In the genomic region with DNA sequence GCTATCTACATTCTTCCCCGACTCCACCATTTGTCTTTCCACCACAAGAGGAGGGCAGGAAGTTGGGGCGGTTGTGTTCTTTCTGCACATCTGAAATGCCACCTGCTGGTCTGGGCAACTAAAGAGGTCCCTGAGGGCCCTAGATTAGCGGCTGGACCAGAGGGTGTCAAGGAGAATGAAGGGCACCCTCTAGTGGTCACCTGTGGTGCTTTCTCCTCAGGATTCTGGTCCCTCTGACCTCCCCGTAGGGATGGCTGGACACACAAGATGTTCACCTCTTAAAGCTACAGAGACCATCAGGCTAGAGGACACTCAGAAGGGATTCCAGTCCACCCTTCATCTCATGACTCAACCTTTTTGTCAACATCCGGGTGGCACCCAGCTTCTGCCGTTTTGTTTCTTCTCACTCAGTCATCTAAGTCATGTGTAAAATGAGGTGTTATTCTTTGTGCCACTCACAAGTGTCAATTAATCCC, we compare ENCODE assay signal across 8 cellular contexts. TPM values are rescaled to one million over a fixed set of nuclear protein-coding genes. Genes with fewer than 3 reads are reported as not detected.
DNase-seq lines count a peak whose midpoint lies in the region; ATAC-seq and TF ChIP-seq lines count a peak whose summit lies in the region.

No MANE protein-coding gene starts in this region.

- H3K27ac ChIP-seq in SK-N-SH (ENCODE audit: low read depth in 2 of 2, low read length in 1 of 2) (no peak overlapping the region), transverse colon (no peak overlapping the region)

- H3K79me2 ChIP-seq in SK-N-SH (ENCODE audit: insufficient read depth), result no peaks in the 10 kb centered on the region

- no peak overlapping the region for H3K9ac ChIP-seq in SK-N-SH

- no peak for ATAC-seq in HG02938 (IDR thresholded peaks at IDR 0.05; ENCODE audit: unreplicated experiment)

- WGBS in SK-N-SH (ENCODE audit: low lambda C conversion rate), result 49% methylated on average over 6 of the region's 6 CpGs
- 44 to 45% methylated on average over 2 to 6 of the region's 6 CpGs for WGBS in transverse colon (ENCODE audit: low coverage in 1 of 2), 2 donors

- no peak overlapping the region for H3K4me2 ChIP-seq in SK-N-SH

- POLR2A ChIA-PET in SK-N-SH (lab: Yijun Ruan, JAX), result interaction anchor here (0.5 kb wide), 1 partner anchor 10 kb away, joined by 3 read pairs; no protein-coding TSS in a partner anchor

- peak; percentile 64 for TF ChIP-seq CTCF in SK-N-SH (IDR thresholded peaks at IDR 0.05)
- peak; percentile 52 to 73 (median 60) for TF ChIP-seq CTCF in transverse colon (IDR thresholded peaks at IDR 0.05)

- in situ Hi-C loops in transverse colon (cut with MboI; ENCODE audit: low pct_ligation_motif_present in 1 of 4, low pct_unique_long_range_greater_than_20kb in 1 of 4, low sequenced_read_pairs in 3 of 4), result no loop called here

- TF ChIP-seq EP300 in SK-N-SH (IDR thresholded peaks at IDR 0.05; ENCODE audit: borderline replicate concordance in 1 of 2, low read depth in 1 of 2, low read length in 1 of 2), result no peak
- no peak for TF ChIP-seq EP300 in transverse colon (IDR thresholded peaks at IDR 0.05; ENCODE audit: low read depth)

- H3K9me3 ChIP-seq in SK-N-SH, result no peaks in the 10 kb centered on the region
- no peaks in the 10 kb centered on the region for H3K9me3 ChIP-seq in transverse colon

- H3K4me1 ChIP-seq in SK-N-SH (ENCODE audit: control insufficient read depth in 1 of 2, insufficient read depth in 2 of 2, low read depth in 1 of 2, low read length in 1 of 2) (no peaks in the 10 kb centered on the region), transverse colon (peaks cover 0 to 12% (median 10%) of the 10 kb centered on the region in 4 donors)

- no peak overlapping the region for H2AFZ ChIP-seq in SK-N-SH (ENCODE audit: low read depth)

- H3K27me3 ChIP-seq in SK-N-SH (ENCODE audit: insufficient read depth) (no peaks in the 10 kb centered on the region), transverse colon (no peaks in the 10 kb centered on the region)

- H3K9me2 ChIP-seq in SK-N-SH, result no peaks in the 10 kb centered on the region

- H3K36me3 ChIP-seq in SK-N-SH (replicated peaks in 1 of 2; ENCODE audit: control insufficient read depth in 1 of 2, insufficient read depth in 2 of 2, low read length in 1 of 2) (no peaks in the 10 kb centered on the region), transverse colon (no peaks in the 10 kb centered on the region)

- CTCF ChIA-PET in SK-N-SH (lab: Yijun Ruan, JAX), result interaction anchor here (0.6 to 3.7 kb wide), 4 partner anchors 9 to 54 kb away, joined by 3 to 14 read pairs (median 3); no protein-coding TSS in a partner anchor

- DNase-seq in stimulated activated CD4-positive, alpha-beta T cell treated with anti-CD3 and anti-CD28 coated beads, Interleukin-15, amount 100 ng/mL, for 24 hours, result peak; percentile 59
- DNase-seq in stimulated activated CD4-positive, alpha-beta T cell treated with anti-CD3 and anti-CD28 coated beads, Interleukin-12 subunit alpha, Interleukin-12 subunit beta, amount 100 ng/mL, for 4 hours, result no peak
- peak; percentile 69 for DNase-seq in Jurkat, Clone E6-1 (ENCODE audit: low read depth, low spot score)
- peak; percentile 72 for DNase-seq in SK-N-SH
- peak; percentile 60 for DNase-seq in cerebellar cortex (ENCODE audit: low spot score)
- DNase-seq in medulla oblongata (ENCODE audit: extremely low spot score), result peak; percentile 64
- DNase-seq in transverse colon, result peak; percentile 72

- TF ChIP-seq POLR2A in transverse colon (IDR thresholded peaks at IDR 0.05), result no peak

- no peak overlapping the region for H3K4me3 ChIP-seq in Jurkat, Clone E6-1 (ENCODE audit: low read length)
- H3K4me3 ChIP-seq in SK-N-SH (ENCODE audit: low read depth in 2 of 2, low read length in 1 of 2) (no peak overlapping the region), transverse colon (no peak overlapping the region)

- no peaks in the 10 kb centered on the region for H4K20me1 ChIP-seq in SK-N-SH (ENCODE audit: insufficient read depth)

- no peaks in the 10 kb centered on the region for H3F3A ChIP-seq in SK-N-SH (replicated peaks; ENCODE audit: insufficient read depth)

- intact Hi-C loops in transverse colon (cut with DNase I; ENCODE audit: low total_unique reads), result no loop called here

- TF ChIP-seq RAD21 in SK-N-SH (IDR thresholded peaks at IDR 0.05; ENCODE audit: low read length), result peak; percentile 32

TF ChIP-seq in SK-N-SH, 30 proteins besides CTCF, POLR2A, EP300 and RAD21 (continues in another document):
- TF ChIP-seq, protein P1, sequence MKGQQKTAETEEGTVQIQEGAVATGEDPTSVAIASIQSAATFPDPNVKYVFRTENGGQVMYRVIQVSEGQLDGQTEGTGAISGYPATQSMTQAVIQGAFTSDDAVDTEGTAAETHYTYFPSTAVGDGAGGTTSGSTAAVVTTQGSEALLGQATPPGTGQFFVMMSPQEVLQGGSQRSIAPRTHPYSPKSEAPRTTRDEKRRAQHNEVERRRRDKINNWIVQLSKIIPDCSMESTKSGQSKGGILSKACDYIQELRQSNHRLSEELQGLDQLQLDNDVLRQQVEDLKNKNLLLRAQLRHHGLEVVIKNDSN (IDR thresholded peaks at IDR 0.05; ENCODE audit: borderline replicate concordance, low read depth), result no peak
- TF ChIP-seq, protein P2, sequence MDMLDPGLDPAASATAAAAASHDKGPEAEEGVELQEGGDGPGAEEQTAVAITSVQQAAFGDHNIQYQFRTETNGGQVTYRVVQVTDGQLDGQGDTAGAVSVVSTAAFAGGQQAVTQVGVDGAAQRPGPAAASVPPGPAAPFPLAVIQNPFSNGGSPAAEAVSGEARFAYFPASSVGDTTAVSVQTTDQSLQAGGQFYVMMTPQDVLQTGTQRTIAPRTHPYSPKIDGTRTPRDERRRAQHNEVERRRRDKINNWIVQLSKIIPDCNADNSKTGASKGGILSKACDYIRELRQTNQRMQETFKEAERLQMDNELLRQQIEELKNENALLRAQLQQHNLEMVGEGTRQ (IDR thresholded peaks at IDR 0.05; ENCODE audit: borderline replicate concordance, low read depth, low read length), result no peak
- TF ChIP-seq EZH2phosphoT487 (IDR thresholded peaks at IDR 0.05; ENCODE audit: borderline replicate concordance, low read depth), result no peak
- TF ChIP-seq RFX5 (IDR thresholded peaks at IDR 0.05; ENCODE audit: low read length), result no peak
- no peak for TF ChIP-seq NRF1 (IDR thresholded peaks at IDR 0.05; ENCODE audit: low read depth, low read length)
- TF ChIP-seq RCOR1 (IDR thresholded peaks at IDR 0.05; ENCODE audit: low read length), result no peak
- TF ChIP-seq JUND (IDR thresholded peaks at IDR 0.05), result no peak
- TF ChIP-seq FOXM1 (IDR thresholded peaks at IDR 0.05; ENCODE audit: low read depth), result no peak
- no peak for TF ChIP-seq TAF1 (IDR thresholded peaks at IDR 0.05; ENCODE audit: borderline replicate concordance, low read depth, low read length)
- no peak for TF ChIP-seq RXRA (IDR thresholded peaks at IDR 0.05; ENCODE audit: borderline replicate concordance, low read depth)
- no peak for TF ChIP-seq YY1 (IDR thresholded peaks at IDR 0.05; ENCODE audit: low read depth)
- TF ChIP-seq, protein P3, sequence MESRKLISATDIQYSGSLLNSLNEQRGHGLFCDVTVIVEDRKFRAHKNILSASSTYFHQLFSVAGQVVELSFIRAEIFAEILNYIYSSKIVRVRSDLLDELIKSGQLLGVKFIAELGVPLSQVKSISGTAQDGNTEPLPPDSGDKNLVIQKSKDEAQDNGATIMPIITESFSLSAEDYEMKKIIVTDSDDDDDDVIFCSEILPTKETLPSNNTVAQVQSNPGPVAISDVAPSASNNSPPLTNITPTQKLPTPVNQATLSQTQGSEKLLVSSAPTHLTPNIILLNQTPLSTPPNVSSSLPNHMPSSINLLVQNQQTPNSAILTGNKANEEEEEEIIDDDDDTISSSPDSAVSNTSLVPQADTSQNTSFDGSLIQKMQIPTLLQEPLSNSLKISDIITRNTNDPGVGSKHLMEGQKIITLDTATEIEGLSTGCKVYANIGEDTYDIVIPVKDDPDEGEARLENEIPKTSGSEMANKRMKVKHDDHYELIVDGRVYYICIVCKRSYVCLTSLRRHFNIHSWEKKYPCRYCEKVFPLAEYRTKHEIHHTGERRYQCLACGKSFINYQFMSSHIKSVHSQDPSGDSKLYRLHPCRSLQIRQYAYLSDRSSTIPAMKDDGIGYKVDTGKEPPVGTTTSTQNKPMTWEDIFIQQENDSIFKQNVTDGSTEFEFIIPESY (IDR thresholded peaks at IDR 0.05; ENCODE audit: borderline replicate concordance, low read depth), result no peak
- TF ChIP-seq MXI1 (IDR thresholded peaks at IDR 0.05; ENCODE audit: low read depth, low read length), result no peak

RNA-seq across cellular contexts. Expression of a gene that starts 2.9 kb away (rescaled TPM):
- polyA plus RNA-seq in Jurkat, Clone E6-1 (2012; ENCODE audit: insufficient read depth, insufficient read length), result not detected
- not detected in 2 replicates for polyA plus RNA-seq in SK-N-SH (2012; rRNA removed)
- polyA plus RNA-seq in SK-N-SH (2012; cell fraction: cytosol; rRNA removed), result not detected in 2 replicates
- polyA plus RNA-seq in SK-N-SH (2012; cell fraction: nucleus; rRNA removed), result not detected in 2 replicates
- total RNA-seq in transverse colon, result 1 to 10 TPM in 2 of 4 donors, under 1 TPM in 1, not detected in 1; 0.82 to 9.1 (median 2.6) TPM

RNA-seq across cellular contexts. Expression of a gene that starts 44.5 kb away (rescaled TPM):
- 56.3 TPM for polyA plus RNA-seq in Jurkat, Clone E6-1 (2012; ENCODE audit: insufficient read depth, insufficient read length)
- polyA plus RNA-seq in SK-N-SH (2012; rRNA removed), result 9.7 and 12.9 TPM in 2 replicates
- 14.3 and 17.4 TPM in 2 replicates for polyA plus RNA-seq in SK-N-SH (2012; cell fraction: cytosol; rRNA removed)
- 6.2 and 14.2 TPM in 2 replicates for polyA plus RNA-seq in SK-N-SH (2012; cell fraction: nucleus; rRNA removed)
- total RNA-seq in transverse colon, result 10 to 100 TPM; 23.6 to 43.8 (median 36.0) TPM

RNA-seq across cellular contexts. Expression of a gene that starts 45.9 kb away (rescaled TPM):
- 5.3 TPM for polyA plus RNA-seq in Jurkat, Clone E6-1 (2012; ENCODE audit: insufficient read depth, insufficient read length)
- polyA plus RNA-seq in SK-N-SH (2012; rRNA removed), result 2.8 and 4.8 TPM in 2 replicates
- polyA plus RNA-seq in SK-N-SH (2012; cell fraction: cytosol; rRNA removed), result 2.5 and 2.6 TPM in 2 replicates
- polyA plus RNA-seq in SK-N-SH (2012; cell fraction: nucleus; rRNA removed), result 12.7 and 14.6 TPM in 2 replicates
- total RNA-seq in transverse colon, result 10 to 100 TPM in 1 of 4 donors, 1 to 10 TPM in 3; 1.5 to 17.0 (median 4.5) TPM
